Comparison of ENCODE assay signal across 8 cellular contexts in genomic region chr6:170306324-170307079, GRCh38.
DNase-seq lines count a peak whose midpoint lies in the region; ATAC-seq and TF ChIP-seq lines count a peak whose summit lies in the region.

Gene FAM120B, plus strand, starts transcription at chr6:170306758. Its CDS starts 10,633 bp downstream, at chr6:170317391.

- DNase-seq in AG10803 (ENCODE audit: low read depth) (peak; percentile 94), NCI-H446 (lab: John Stamatoyannopoulos, UW) (peak; percentile 74 to 94), islet precursor cell (peak; percentile 97)
- DNase-seq in activated CD4-positive, CD25-positive, alpha-beta regulatory T cell treated with anti-CD3 and anti-CD28 coated beads, Interleukin-2, amount 50 U/mL, for 16 hours (ENCODE audit: low read depth, low spot score) = peak; percentile 91
- peak; percentile 95 for DNase-seq in central memory CD4-positive, alpha-beta T cell
- peak; percentile 93 for DNase-seq in stimulated activated CD4-positive, alpha-beta T cell treated with anti-CD3 and anti-CD28 coated beads, Interleukin-12 subunit alpha, Interleukin-12 subunit beta, amount 100 ng/mL, for 4 hours

- ATAC-seq in GM19043 (IDR thresholded peaks at IDR 0.05; ENCODE audit: low read depth, unreplicated experiment) = peak; percentile 97
- peak; percentile 97 for ATAC-seq in HG03354 (IDR thresholded peaks at IDR 0.05; ENCODE audit: poor library complexity, severe bottlenecking, unreplicated experiment)

- TF ChIP-seq CTCF in AG10803 (conservative IDR thresholded peaks at IDR 0.05; ENCODE audit: low read length) = no peak

- peak within 1 kb of the TSS; percentile 98 for H3K4me3 ChIP-seq in AG10803 (ENCODE audit: low read length)

Comparison
In these comparisons a context has a peak if more than half of its experiments do, and no peak if none do; other contexts are left out.
1. Peak in every context shown above with its lines: DNase-seq, ATAC-seq and H3K4me3 ChIP-seq.